Comparison of ENCODE assay signal across 9 cellular contexts in genomic region chr1:144002141-144002881, GRCh38. TPM values are rescaled to one million over a fixed set of nuclear protein-coding genes. Genes with fewer than 3 reads are reported as not detected.
DNase-seq lines count a peak whose midpoint lies in the region; ATAC-seq, FAIRE-seq and TF ChIP-seq lines count a peak whose summit lies in the region.
"Not testable (repeated sequence)": the region's sequence is repeated elsewhere in the genome, so short reads cannot be mapped to it uniquely, and the experiment has no call there.
"Had no signal": no experiment of that assay in that cellular context is flagged by ENCODE, and none has a peak within 500 bp of the region (broad histone marks: within the 10 kb centered on the region; RNA-seq: fewer than 3 reads in every experiment).

No MANE protein-coding gene starts in this region.

- H3K36me3 Mint-ChIP-seq in activated naive CD4-positive, alpha-beta T cell treated with anti-CD3 and anti-CD28 coated beads for 36 hours (ENCODE audit: low read depth) = not testable (repeated sequence)

- not testable (repeated sequence) for H3K9me3 ChIP-seq in A549; lung (ENCODE audit: control insufficient read depth in 2 of 2, insufficient read depth in 1 of 2, low read length in 1 of 2)

- not testable (repeated sequence) for H3K4me2 ChIP-seq in A549

- not testable (repeated sequence) for H3K36me3 ChIP-seq in lung (ENCODE audit: control insufficient read depth in 2 of 2, insufficient read depth in 2 of 2, low read length in 2 of 2)

- 46% methylated on average over 4 of the region's 7 CpGs for WGBS in A549 (ENCODE audit: missing lambda C conversion rate)
- WGBS in lung, 2 donors = 11 to 45% methylated on average over 3 to 5 of the region's 7 CpGs

- not testable (repeated sequence) for H3K4me1 ChIP-seq in A549; lung (ENCODE audit: control insufficient read depth in 2 of 2, insufficient read depth in 2 of 2, low read length in 2 of 2)

- H3K27ac ChIP-seq in A549; lung (ENCODE audit: low read depth in 1 of 2, low read length in 1 of 2): not testable (repeated sequence)

- TF ChIP-seq CTCF in A549 (IDR thresholded peaks at IDR 0.05); lung (IDR thresholded peaks at IDR 0.05; ENCODE audit: control extremely low read depth, extremely low read depth): not testable (repeated sequence)

- not testable (repeated sequence) for TF ChIP-seq RAD21 in A549 (conservative IDR thresholded peaks at IDR 0.05 in 1 of 2, IDR thresholded peaks at IDR 0.05 in 1 of 2)

- not testable (repeated sequence) for H3K27ac Mint-ChIP-seq in activated naive CD4-positive, alpha-beta T cell treated with anti-CD3 and anti-CD28 coated beads for 36 hours

- H3K27me3 ChIP-seq in lung (ENCODE audit: control insufficient read depth, insufficient read depth) = not testable (repeated sequence)

- not testable (repeated sequence) for FAIRE-seq in A549 (lab: Jason Lieb, UNC)

- intact Hi-C loops in activated naive CD4-positive, alpha-beta T cell treated with anti-CD3 and anti-CD28 coated beads for 36 hours (cut with micrococcal nuclease); Right ventricle myocardium inferior (cut with DNase I): not testable (repeated sequence)

- POLR2A ChIA-PET in A549 (lab: Yijun Ruan, JAX) = not testable (repeated sequence)

- not testable (repeated sequence) for TF ChIP-seq POLR2A in A549 (IDR thresholded peaks at IDR 0.05; ENCODE audit: low read length)

- H3K9me3 Mint-ChIP-seq in activated naive CD4-positive, alpha-beta T cell treated with anti-CD3 and anti-CD28 coated beads for 36 hours = not testable (repeated sequence)

- CTCF ChIA-PET in A549 (lab: Yijun Ruan, JAX); activated naive CD4-positive, alpha-beta T cell treated with anti-CD3 and anti-CD28 coated beads for 36 hours (lab: Charles Lee): not testable (repeated sequence)

- H3K27me3 Mint-ChIP-seq in activated naive CD4-positive, alpha-beta T cell treated with anti-CD3 and anti-CD28 coated beads for 36 hours (ENCODE audit: low read depth) = not testable (repeated sequence)

- TF ChIP-seq EP300 in A549 (IDR thresholded peaks at IDR 0.05) = not testable (repeated sequence)

- not testable (repeated sequence) for H3K4me3 ChIP-seq in A549, lung

- not testable (repeated sequence) for H3K4me3 Mint-ChIP-seq in activated naive CD4-positive, alpha-beta T cell treated with anti-CD3 and anti-CD28 coated beads for 36 hours

- DNase-seq in A549 (ENCODE audit: low read depth in 1 of 2, low spot score in 1 of 2) (peak in 1 of 2 experiments; percentile 0), NCI-H226 (peak; percentile 0)
- peak; percentile 3 for DNase-seq in activated naive CD4-positive, alpha-beta T cell treated with anti-CD3 and anti-CD28 coated beads for 36 hours
- not testable (repeated sequence) for DNase-seq in Right ventricle myocardium inferior (ENCODE audit: missing footprints); lung (ENCODE audit: low spot score)

- not testable (repeated sequence) for H3K4me1 Mint-ChIP-seq in activated naive CD4-positive, alpha-beta T cell treated with anti-CD3 and anti-CD28 coated beads for 36 hours (ENCODE audit: low read depth)

- ATAC-seq in A549 = peak; percentile 85 to 91
- ATAC-seq in GM18867 (IDR thresholded peaks at IDR 0.05; ENCODE audit: unreplicated experiment) = peak; percentile 80
- peak; percentile 71 for ATAC-seq in GM21423 (IDR thresholded peaks at IDR 0.05; ENCODE audit: unreplicated experiment)
- ATAC-seq in HG02798 (IDR thresholded peaks at IDR 0.05; ENCODE audit: poor library complexity, unreplicated experiment) = peak; percentile 84
- ATAC-seq in Right ventricle myocardium inferior = peak; percentile 50
- peak; percentile 41 for ATAC-seq in lung (ENCODE audit: insufficient read depth, low FRiP score)

RNA-seq across cellular contexts. Expression of gene FAM72C, which starts 30.5 kb away (rescaled TPM):
- polyA plus RNA-seq in A549 (2011; rRNA removed) (12.3 and 15.3 TPM in 2 replicates), A549 (2017; fragmentation: RNase III; extraction: RNeasy Plus Mini Kit Qiagen cat#74134 plus additional on column Dnase treatment) (9.6 to 11.5 TPM (median 10.9 TPM) in 3 replicates), lung (under 1 TPM; 0.28 to 0.39 TPM)
- 5.0 and 5.1 TPM in 2 replicates for polyA plus RNA-seq in A549 (2012; cell fraction: cytosol; rRNA removed)
- 1.9 and 3.7 TPM in 2 replicates for polyA plus RNA-seq in A549 (2012; cell fraction: nucleus; rRNA removed)
- 3.9 and 5.4 TPM in 2 replicates for polyA minus RNA-seq in A549 (2011; rRNA and poly(A)+ RNA removed)
- total RNA-seq in activated naive CD4-positive, alpha-beta T cell treated with anti-CD3 and anti-CD28 coated beads for 36 hours = 10 to 100 TPM; 43.3 to 43.4 TPM
- total RNA-seq in Right ventricle myocardium inferior (0.14 TPM), lung (1 to 10 TPM in 1 of 2 donors, under 1 TPM in 1; 0.09 to 1.5 TPM)
- total RNA-seq: cardiac septum had no signal

Comparison
In these comparisons a context has a peak if more than half of its experiments do, and no peak if none do; other contexts are left out.
1. RNA of gene FAM72C, which starts 30.5 kb away (total RNA-seq): 43.3 to 43.4 TPM in activated naive CD4-positive, alpha-beta T cell treated with anti-CD3 and anti-CD28 coated beads for 36 hours; 0.09 to 1.5 TPM in lung and 0.14 TPM in Right ventricle myocardium inferior (single experiment); every median in the first group is over 10 times any median in the second.
2. Peak in every context shown above with its lines, with median percentiles within 50 percentile points of each other: ATAC-seq.